Comparison of ENCODE assay signal across 1 cellular context in the genomic region with DNA sequence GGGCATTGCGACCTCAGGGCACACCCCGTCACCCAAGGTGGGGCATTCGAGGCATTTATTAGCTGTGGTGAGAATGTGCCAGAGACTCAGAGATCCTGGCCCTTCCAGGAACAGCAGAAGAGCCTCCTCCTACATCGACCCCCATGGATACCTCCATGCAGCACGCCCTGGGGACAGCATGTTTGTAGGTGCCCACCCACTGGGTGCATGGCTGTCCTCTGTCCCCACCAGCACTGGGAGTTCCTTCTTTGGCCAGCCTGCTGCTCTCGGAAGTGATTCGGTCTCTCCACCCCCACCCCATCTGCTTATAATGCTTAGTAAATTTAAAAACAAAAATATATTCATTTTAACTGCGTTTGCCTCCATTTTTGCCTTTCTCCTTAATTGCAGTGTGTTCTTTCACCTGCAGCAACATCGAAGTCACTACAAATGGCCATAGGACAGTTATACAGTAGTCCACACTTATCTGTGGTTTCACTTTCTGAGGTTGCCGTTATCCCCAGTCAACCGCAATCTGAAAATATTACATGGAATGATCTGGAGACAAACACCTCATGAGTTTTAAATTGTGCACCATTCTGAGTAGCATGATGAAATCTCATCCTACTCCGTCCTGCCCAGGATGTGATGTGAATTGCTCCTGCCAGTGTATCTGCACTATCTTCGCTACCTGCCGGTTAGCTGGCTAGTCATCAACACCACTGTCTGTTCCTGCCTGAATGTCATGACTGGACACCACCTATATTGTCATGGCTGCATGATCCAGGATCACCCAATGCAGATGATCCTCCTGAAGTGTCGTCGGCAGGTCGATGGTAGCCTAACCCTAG.
TF ChIP-seq lines count a peak whose summit lies in the region.

No MANE protein-coding gene starts in this region.

TF ChIP-seq in K562, 482 proteins besides CTCF, POLR2A, EP300 and RAD21:
- TF ChIP-seq RCOR1 (IDR thresholded peaks at IDR 0.05; ENCODE audit: borderline replicate concordance in 1 of 2, low read depth in 2 of 2, low read length in 2 of 2), result peak in 1 of 2 experiments; percentile 46; a peak in 1 of 4 replicates
- TF ChIP-seq, protein P1, sequence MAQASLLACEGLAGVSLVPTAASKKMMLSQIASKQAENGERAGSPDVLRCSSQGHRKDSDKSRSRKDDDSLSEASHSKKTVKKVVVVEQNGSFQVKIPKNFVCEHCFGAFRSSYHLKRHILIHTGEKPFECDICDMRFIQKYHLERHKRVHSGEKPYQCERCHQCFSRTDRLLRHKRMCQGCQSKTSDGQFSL (CRISPR knock-in tag; IDR thresholded peaks at IDR 0.05), result no peak
- TF ChIP-seq, protein P1 (tag; IDR thresholded peaks at IDR 0.05), result no peak
- TF ChIP-seq, protein P2, sequence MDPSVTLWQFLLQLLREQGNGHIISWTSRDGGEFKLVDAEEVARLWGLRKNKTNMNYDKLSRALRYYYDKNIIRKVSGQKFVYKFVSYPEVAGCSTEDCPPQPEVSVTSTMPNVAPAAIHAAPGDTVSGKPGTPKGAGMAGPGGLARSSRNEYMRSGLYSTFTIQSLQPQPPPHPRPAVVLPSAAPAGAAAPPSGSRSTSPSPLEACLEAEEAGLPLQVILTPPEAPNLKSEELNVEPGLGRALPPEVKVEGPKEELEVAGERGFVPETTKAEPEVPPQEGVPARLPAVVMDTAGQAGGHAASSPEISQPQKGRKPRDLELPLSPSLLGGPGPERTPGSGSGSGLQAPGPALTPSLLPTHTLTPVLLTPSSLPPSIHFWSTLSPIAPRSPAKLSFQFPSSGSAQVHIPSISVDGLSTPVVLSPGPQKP (CRISPR knock-in tag; IDR thresholded peaks at IDR 0.05), result no peak
- no peak for TF ChIP-seq ETV5 (CRISPR knock-in tag; IDR thresholded peaks at IDR 0.05; ENCODE audit: low read depth)
- no peak for TF ChIP-seq XRCC5 (IDR thresholded peaks at IDR 0.05; ENCODE audit: low read depth, low read length)
- TF ChIP-seq HMG20A (CRISPR knock-in tag; conservative IDR thresholded peaks at IDR 0.05), result no peak
- TF ChIP-seq NONO (IDR thresholded peaks at IDR 0.05; ENCODE audit: low read depth in 2 of 2, low read length in 1 of 2), result no peak
- no peak for TF ChIP-seq CBFA2T3 (IDR thresholded peaks at IDR 0.05)
- TF ChIP-seq RAD51 (IDR thresholded peaks at IDR 0.05; ENCODE audit: borderline replicate concordance, low read depth), result no peak
- no peak for TF ChIP-seq ZNF3 (CRISPR knock-in tag; IDR thresholded peaks at IDR 0.05)
- TF ChIP-seq ESRRA (IDR thresholded peaks at IDR 0.05; ENCODE audit: borderline replicate concordance, low read depth), result peak; percentile 67; the same call in 1 of the 2 replicates
- no peak for TF ChIP-seq RFX5 (IDR thresholded peaks at IDR 0.05; ENCODE audit: low read depth, low read length)
- no peak for TF ChIP-seq ZNF695 (CRISPR knock-in tag; IDR thresholded peaks at IDR 0.05)
- TF ChIP-seq HDAC2 (IDR thresholded peaks at IDR 0.05), result no peak
- TF ChIP-seq ZNF146 (CRISPR knock-in tag; IDR thresholded peaks at IDR 0.05; ENCODE audit: unreplicated experiment), result no peak
- no peak for TF ChIP-seq MCM2 (IDR thresholded peaks at IDR 0.05; ENCODE audit: low read depth)
- TF ChIP-seq POLR2AphosphoS2 (IDR thresholded peaks at IDR 0.05; ENCODE audit: low read length), result no peak
- TF ChIP-seq CEBPG (CRISPR knock-in tag; IDR thresholded peaks at IDR 0.05), result no peak
- TF ChIP-seq CEBPG (tag; conservative IDR thresholded peaks at IDR 0.05 in 1 of 2, IDR thresholded peaks at IDR 0.05 in 1 of 2), result peak in 1 of 2 experiments; percentile 56; a peak in 1 of 4 replicates
- TF ChIP-seq NFIC (IDR thresholded peaks at IDR 0.05), result no peak
- TF ChIP-seq FOSL1 (tag; conservative IDR thresholded peaks at IDR 0.05), result 0 out of 2 replicates have a peak, but pooled peaks have one; percentile 10
- TF ChIP-seq, protein P3, sequence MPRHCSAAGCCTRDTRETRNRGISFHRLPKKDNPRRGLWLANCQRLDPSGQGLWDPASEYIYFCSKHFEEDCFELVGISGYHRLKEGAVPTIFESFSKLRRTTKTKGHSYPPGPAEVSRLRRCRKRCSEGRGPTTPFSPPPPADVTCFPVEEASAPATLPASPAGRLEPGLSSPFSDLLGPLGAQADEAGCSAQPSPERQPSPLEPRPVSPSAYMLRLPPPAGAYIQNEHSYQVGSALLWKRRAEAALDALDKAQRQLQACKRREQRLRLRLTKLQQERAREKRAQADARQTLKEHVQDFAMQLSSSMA (CRISPR knock-in tag; IDR thresholded peaks at IDR 0.05), result no peak
- peak; percentile 9 to 35; a peak in 1 of 4 replicates for TF ChIP-seq KDM1A (IDR thresholded peaks at IDR 0.05)
